1 cellular context compared by ENCODE assay signal in genomic region chr6:163113358-163113962, GRCh38.
TF ChIP-seq lines count a peak whose summit lies in the region.

No MANE protein-coding gene starts in this region.

TF ChIP-seq in HEK293, 187 proteins besides CTCF, POLR2A, EP300 and RAD21:
- TF ChIP-seq ZNF518A (tag by site-specific recombination; conservative IDR thresholded peaks at IDR 0.05; ENCODE audit: low read depth) = no peak
- no peak for TF ChIP-seq FEZF1 (tag by site-specific recombination; IDR thresholded peaks at IDR 0.05)
- no peak for TF ChIP-seq ZNF560 (tag by site-specific recombination; IDR thresholded peaks at IDR 0.05; ENCODE audit: borderline replicate concordance)
- no peak for TF ChIP-seq ZNF571 (tag by site-specific recombination; IDR thresholded peaks at IDR 0.05)
- peak; percentile 99 for TF ChIP-seq TRIM28 (IDR thresholded peaks at IDR 0.05; ENCODE audit: borderline replicate concordance, low read length)
- no peak for TF ChIP-seq ZBTB26 (tag by site-specific recombination; optimal IDR thresholded peaks at IDR 0.05)
- TF ChIP-seq SETDB1 (IDR thresholded peaks at IDR 0.05; ENCODE audit: insufficient read length, low read length) = peak; percentile 96
- TF ChIP-seq YY1 (tag by site-specific recombination; IDR thresholded peaks at IDR 0.05) = no peak
- TF ChIP-seq ZNF239 (tag by site-specific recombination; IDR thresholded peaks at IDR 0.05) = no peak
- no peak for TF ChIP-seq ZNF624 (tag by site-specific recombination; IDR thresholded peaks at IDR 0.05)
- no peak for TF ChIP-seq ZXDB (tag by site-specific recombination; IDR thresholded peaks at IDR 0.05)
- no peak for TF ChIP-seq ZSCAN30 (tag by site-specific recombination; IDR thresholded peaks at IDR 0.05)
- peak; percentile 38 for TF ChIP-seq ZNF529 (tag by site-specific recombination; IDR thresholded peaks at IDR 0.05; ENCODE audit: insufficient replicate concordance)
- no peak for TF ChIP-seq ZNF785 (tag by site-specific recombination; IDR thresholded peaks at IDR 0.05)
- TF ChIP-seq KLF1 (tag by site-specific recombination; IDR thresholded peaks at IDR 0.05) = no peak
- TF ChIP-seq, protein P1, sequence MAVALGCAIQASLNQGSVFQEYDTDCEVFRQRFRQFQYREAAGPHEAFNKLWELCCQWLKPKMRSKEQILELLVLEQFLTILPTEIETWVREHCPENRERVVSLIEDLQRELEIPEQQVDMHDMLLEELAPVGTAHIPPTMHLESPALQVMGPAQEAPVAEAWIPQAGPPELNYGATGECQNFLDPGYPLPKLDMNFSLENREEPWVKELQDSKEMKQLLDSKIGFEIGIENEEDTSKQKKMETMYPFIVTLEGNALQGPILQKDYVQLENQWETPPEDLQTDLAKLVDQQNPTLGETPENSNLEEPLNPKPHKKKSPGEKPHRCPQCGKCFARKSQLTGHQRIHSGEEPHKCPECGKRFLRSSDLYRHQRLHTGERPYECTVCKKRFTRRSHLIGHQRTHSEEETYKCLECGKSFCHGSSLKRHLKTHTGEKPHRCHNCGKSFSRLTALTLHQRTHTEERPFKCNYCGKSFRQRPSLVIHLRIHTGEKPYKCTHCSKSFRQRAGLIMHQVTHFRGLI (tag by site-specific recombination; IDR thresholded peaks at IDR 0.05) = no peak
TF ChIP-seq in HEK293: peak in this region for 3.
